Comparison of ENCODE assay signal across 8 cellular contexts in the genomic region with DNA sequence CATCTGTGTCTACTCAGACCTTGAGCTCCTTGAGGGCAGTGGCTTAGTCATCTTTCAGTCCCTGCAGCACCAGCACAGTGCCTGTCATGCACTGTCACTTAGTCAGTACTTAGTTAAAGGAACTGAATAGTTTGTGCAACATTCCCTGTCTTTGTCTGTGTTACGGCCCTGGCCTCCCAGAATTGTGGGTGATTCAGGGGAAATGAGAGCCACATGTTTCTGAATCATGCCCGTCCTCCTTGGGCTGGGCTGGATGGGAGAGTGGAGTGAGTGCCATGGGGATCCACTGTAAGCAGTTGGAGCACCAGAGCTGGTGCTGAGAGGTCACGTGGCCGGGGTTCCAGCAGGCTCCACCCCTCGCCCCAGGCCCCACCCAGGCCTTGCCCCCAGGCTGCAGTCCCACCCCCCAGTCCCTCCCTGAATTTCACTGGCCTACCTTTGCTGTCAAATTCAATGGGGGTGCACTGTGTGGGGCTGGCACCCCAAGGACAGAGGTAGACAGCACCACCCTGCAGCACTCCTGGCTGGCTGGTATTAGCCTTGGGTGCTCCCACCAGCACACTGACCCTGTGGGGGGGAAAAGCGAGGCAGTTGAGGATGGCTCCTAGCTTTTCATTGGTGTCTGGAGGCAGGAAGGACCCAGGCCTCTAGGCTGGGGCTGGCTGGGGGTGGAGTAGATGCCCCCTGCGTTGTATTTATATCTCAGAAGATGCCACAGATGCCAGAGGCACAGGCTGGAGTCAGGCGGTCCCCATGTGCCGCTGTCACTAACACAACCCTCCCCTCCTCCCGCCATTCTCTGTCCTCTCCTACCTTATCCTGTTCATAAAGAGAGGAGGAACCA. TPM values are rescaled to one million over a fixed set of nuclear protein-coding genes. Genes with fewer than 3 reads are reported as not detected.
A peak's percentile ranks its signal among the peaks of the same experiment; 100 is the strongest.
DNase-seq lines count a peak whose midpoint lies in the region; ATAC-seq and TF ChIP-seq lines count a peak whose summit lies in the region.

No MANE protein-coding gene starts in this region.

- no peaks in the 10 kb centered on the region for H3K27me3 Mint-ChIP-seq in activated B cell treated with CpG ODN at 0.5 μM for 24 hours
- H3K27me3 Mint-ChIP-seq in effector memory CD8-positive, alpha-beta T cell = no peaks in the 10 kb centered on the region
- no peaks in the 10 kb centered on the region for H3K27me3 Mint-ChIP-seq in naive B cell

- peaks cover 59% of the 10 kb centered on the region for H3K4me1 ChIP-seq in vagina

- DNase-seq in HS-27A (ENCODE audit: low read depth) = peak; percentile 86
- no peak for DNase-seq in activated B cell treated with CpG ODN at 0.5 μM for 24 hours
- peak in 1 of 3 experiments; percentile 32 for DNase-seq in effector memory CD8-positive, alpha-beta T cell
- DNase-seq in naive B cell = no peak
- DNase-seq in vagina (ENCODE audit: extremely low spot score in 2 of 2) = no peak
- DNase-seq in DMS53 (lab: John Stamatoyannopoulos, UW) = no peak

- no peaks in the 10 kb centered on the region for H3K27me3 ChIP-seq in vagina

- ATAC-seq in activated B cell treated with CpG ODN at 0.5 μM for 24 hours (ENCODE audit: low read depth) (no peak), naive B cell (ENCODE audit: low read depth in 2 of 2) (peak in 1 of 2 donors; percentile 23), HG03442 (IDR thresholded peaks at IDR 0.05; ENCODE audit: unreplicated experiment) (no peak), HG02623 (IDR thresholded peaks at IDR 0.05; ENCODE audit: unreplicated experiment) (no peak)
- ATAC-seq in effector memory CD8-positive, alpha-beta T cell (replicated peaks) = peak; percentile 19

- peaks cover 3 to 24% of the 10 kb centered on the region in 2 donors for H3K36me3 ChIP-seq in vagina

- POLR2A ChIA-PET in activated B cell treated with CpG ODN at 0.5 μM for 24 hours (lab: Charles Lee) = interaction anchor here (0.7 to 1.1 kb wide), 2 partner anchors 12 to 16 kb away, joined by 3 to 7 read pairs; no protein-coding TSS in a partner anchor

- intact Hi-C loops in activated B cell treated with CpG ODN at 0.5 μM for 24 hours (cut with micrococcal nuclease) = loop anchor here (2.0 to 10.0 kb wide), 2 partner anchors 13 to 153 kb away; no protein-coding TSS in a partner anchor
- intact Hi-C loops in vagina (cut with DNase I) = no loop called here

- TF ChIP-seq CTCF in activated B cell treated with CpG ODN at 0.5 μM for 24 hours (IDR thresholded peaks at IDR 0.05) (no peak), vagina (IDR thresholded peaks at IDR 0.05) (no peak)

- H3K4me1 Mint-ChIP-seq in activated B cell treated with CpG ODN at 0.5 μM for 24 hours (peaks cover 58% of the 10 kb centered on the region), naive B cell (peaks cover 48 to 72% (median 51%) of the 10 kb centered on the region in 3 donors)
- peaks cover 57 to 68% of the 10 kb centered on the region in 2 donors for H3K4me1 Mint-ChIP-seq in effector memory CD8-positive, alpha-beta T cell (ENCODE audit: low read depth in 2 of 2)

- TF ChIP-seq POLR2A in vagina (IDR thresholded peaks at IDR 0.05) = no peak

- H3K4me3 ChIP-seq in vagina = peak overlapping the region in 1 of 2 donors; percentile 34

- no peaks in the 10 kb centered on the region for H3K9me3 ChIP-seq in vagina

- CTCF ChIA-PET in activated B cell treated with CpG ODN at 0.5 μM for 24 hours (lab: Charles Lee) = interaction anchor here (2.7 to 11.4 kb wide), 2 partner anchors 11 to 26 kb away, joined by 9 to 143 read pairs; no protein-coding TSS in a partner anchor

- H3K9me3 Mint-ChIP-seq in activated B cell treated with CpG ODN at 0.5 μM for 24 hours (no peaks in the 10 kb centered on the region), naive B cell (no peaks in the 10 kb centered on the region)
- no peaks in the 10 kb centered on the region for H3K9me3 Mint-ChIP-seq in effector memory CD8-positive, alpha-beta T cell

- peak overlapping the region; percentile 96 for H3K27ac ChIP-seq in vagina

- H3K4me3 Mint-ChIP-seq in activated B cell treated with CpG ODN at 0.5 μM for 24 hours (no peak overlapping the region), naive B cell (peak overlapping the region in 5 of 8 donors; percentile 9 to 90 (median 63))
- H3K4me3 Mint-ChIP-seq in effector memory CD8-positive, alpha-beta T cell = peak overlapping the region; percentile 74 to 78

- peak overlapping the region; percentile 12 for H3K27ac Mint-ChIP-seq in activated B cell treated with CpG ODN at 0.5 μM for 24 hours
- peak overlapping the region; percentile 93 to 99 for H3K27ac Mint-ChIP-seq in effector memory CD8-positive, alpha-beta T cell
- H3K27ac Mint-ChIP-seq in naive B cell = peak overlapping the region in 5 of 6 donors; percentile 6 to 89 (median 86)

- H3K36me3 Mint-ChIP-seq in activated B cell treated with CpG ODN at 0.5 μM for 24 hours (ENCODE audit: low read depth) = no peaks in the 10 kb centered on the region
- peaks cover 56% of the 10 kb centered on the region for H3K36me3 Mint-ChIP-seq in effector memory CD8-positive, alpha-beta T cell (ENCODE audit: insufficient read depth)
- peaks cover 0 to 4% of the 10 kb centered on the region in 2 donors for H3K36me3 Mint-ChIP-seq in naive B cell

RNA-seq across cellular contexts. Expression of a gene that starts 7.4 kb away (rescaled TPM):
- 1.0 and 1.3 TPM in 2 replicates for total RNA-seq in activated B cell treated with CpG ODN at 0.5 μM for 24 hours
- polyA plus RNA-seq in naive B cell (ENCODE audit: low read depth in 6 of 6) = 1 to 10 TPM in 5 of 6 donors, not detected in 1; 1.7 to 4.6 (median 2.3) TPM
- 95.0 TPM for total RNA-seq in vagina

RNA-seq across cellular contexts. Expression of a gene that starts 27.1 kb away (rescaled TPM):
- 4.6 and 5.0 TPM in 2 replicates for total RNA-seq in activated B cell treated with CpG ODN at 0.5 μM for 24 hours
- 10 to 100 TPM in 3 of 6 donors, 1 to 10 TPM in 3; 6.1 to 18.2 (median 10.5) TPM for polyA plus RNA-seq in naive B cell (ENCODE audit: low read depth in 6 of 6)
- total RNA-seq in vagina = 38.8 TPM

RNA-seq across cellular contexts. Expression of a gene that starts 47.3 kb away (rescaled TPM):
- total RNA-seq in activated B cell treated with CpG ODN at 0.5 μM for 24 hours (not detected in 2 replicates), vagina (not detected)
- polyA plus RNA-seq in naive B cell (ENCODE audit: low read depth in 6 of 6) = not detected

Comparison
In these comparisons a context has a peak if more than half of its experiments do, and no peak if none do; other contexts are left out.
1. H3K27ac Mint-ChIP-seq: peak in every context shown above with its lines; median percentile 96 in effector memory CD8-positive, alpha-beta T cell; 86 in naive B cell; 12 in activated B cell treated with CpG ODN at 0.5 μM for 24 hours.
2. RNA of a gene that starts 7.4 kb away (total RNA-seq): 95.0 TPM in vagina (single experiment); 1.0 to 1.3 TPM in activated B cell treated with CpG ODN at 0.5 μM for 24 hours; every median in the first group is over 10 times any median in the second.